In genomic region chr16:57805176-57805575, GRCh38 we compare ENCODE assay signal across 17 cellular contexts. TPM values are rescaled to one million over a fixed set of nuclear protein-coding genes. Genes with fewer than 3 reads are reported as not detected.
DNase-seq lines count a peak whose midpoint lies in the region; ATAC-seq and TF ChIP-seq lines count a peak whose summit lies in the region.
"Had no signal": no experiment of that assay in that cellular context is flagged by ENCODE, and none has a peak within 500 bp of the region (broad histone marks: within the 10 kb centered on the region; RNA-seq: fewer than 3 reads in every experiment).

No MANE protein-coding gene starts in this region.

- intact Hi-C loops in A673 (cut with micrococcal nuclease; ENCODE audit: unreplicated experiment) (no loop called here), esophagus muscularis mucosa (cut with DNase I) (loop anchor here (5.0 kb wide), 1 partner anchor 48 kb away; no protein-coding TSS in a partner anchor), sigmoid colon (cut with DNase I) (loop anchor here (10.0 kb wide), 1 partner anchor 320 kb away; the partner anchor contains the start of gene CFAP20)

- CTCF ChIA-PET in A673 (lab: Charles Lee): interaction anchor here (0.8 kb wide), 1 partner anchor 58 kb away, joined by 5 read pairs; no protein-coding TSS in a partner anchor
- CTCF ChIA-PET in RWPE1 (lab: Yijun Ruan, JAX): interaction anchor here (0.6 kb wide), 1 partner anchor 12 kb away, joined by 7 read pairs; no protein-coding TSS in a partner anchor

- H3K4me1 ChIP-seq in A673 (ENCODE audit: insufficient read depth, low read length, poor library complexity, severe bottlenecking) (peaks cover 77% of the 10 kb centered on the region), esophagus muscularis mucosa (peaks cover 52 to 69% (median 65%) of the 10 kb centered on the region in 4 donors), sigmoid colon (peaks cover 0 to 65% (median 60%) of the 10 kb centered on the region in 4 donors)

- POLR2A ChIA-PET in A673 (lab: Charles Lee; ENCODE audit: low non-redundant PET) (no interaction called here), RWPE1 (lab: Yijun Ruan, JAX; ENCODE audit: low non-redundant PET) (no interaction called here)

- no peaks in the 10 kb centered on the region for H3K27me3 ChIP-seq in A673 (replicated peaks; ENCODE audit: insufficient read depth, low read depth, low read length, poor library complexity)
- H3K27me3 ChIP-seq in esophagus muscularis mucosa: no peaks in the 10 kb centered on the region
- no peaks in the 10 kb centered on the region for H3K27me3 ChIP-seq in sigmoid colon

- H3K4me3 ChIP-seq in A673 (ENCODE audit: low read depth, low read length, poor library complexity, severe bottlenecking) (no peak overlapping the region), esophagus muscularis mucosa (no peak overlapping the region), sigmoid colon (no peak overlapping the region)
- H3K4me3 ChIP-seq: HAP-1 had no signal

- no peak for ATAC-seq in HG03432 (IDR thresholded peaks at IDR 0.05; ENCODE audit: unreplicated experiment)
- ATAC-seq: PC-3 had no signal

- TF ChIP-seq EP300 in esophagus muscularis mucosa (IDR thresholded peaks at IDR 0.05) (no peak), sigmoid colon (IDR thresholded peaks at IDR 0.05) (no peak)

- no peak for DNase-seq in A673 (ENCODE audit: low spot score)
- DNase-seq in RWPE1 (ENCODE audit: low spot score): no peak
- DNase-seq in esophagus muscularis mucosa (ENCODE audit: extremely low spot score): no peak
- no peak for DNase-seq in sigmoid colon
- no peak for DNase-seq in NCI-H1694 treated with DMSO at 0.1 percent for 48 hours (lab: John Stamatoyannopoulos, UW)
- DNase-seq in SHP77 (lab: John Stamatoyannopoulos, UW): no peak
- DNase-seq: ACHN; AML-193; CD4-positive, CD25-positive, alpha-beta regulatory T cell; KG1; NCI-H1436; NCI-H2081; NCI-H510A treated with DMSO at 0.1 percent for 48 hours; NCI-H82; PC-3 had no signal

- 79% methylated on average over 6 of the region's 6 CpGs for WGBS in esophagus muscularis mucosa
- WGBS in sigmoid colon, 2 donors: 53 to 79% methylated on average over 6 of the region's 6 CpGs

- TF ChIP-seq CTCF in A673 (conservative IDR thresholded peaks at IDR 0.05; ENCODE audit: low read depth, low read length) (no peak), RWPE1 (conservative IDR thresholded peaks at IDR 0.05; ENCODE audit: low read depth) (no peak), esophagus muscularis mucosa (IDR thresholded peaks at IDR 0.05) (no peak), sigmoid colon (IDR thresholded peaks at IDR 0.05) (no peak)

- H3K27ac ChIP-seq in A673 (ENCODE audit: low read depth, low read length, poor library complexity, severe bottlenecking): peak overlapping the region; percentile 7
- peak overlapping the region; percentile 97 for H3K27ac ChIP-seq in RWPE1
- H3K27ac ChIP-seq in esophagus muscularis mucosa (replicated peaks in 1 of 4): peak overlapping the region; percentile 83 to 90 (median 88)
- peak overlapping the region; percentile 83 to 92 (median 84) for H3K27ac ChIP-seq in sigmoid colon

- TF ChIP-seq POLR2A in esophagus muscularis mucosa (IDR thresholded peaks at IDR 0.05; ENCODE audit: low read depth) (no peak), sigmoid colon (IDR thresholded peaks at IDR 0.05) (no peak)

- H3K9me3 ChIP-seq in A673 (ENCODE audit: low read depth, low read length, poor library complexity, severe bottlenecking) (no peaks in the 10 kb centered on the region), esophagus muscularis mucosa (no peaks in the 10 kb centered on the region), sigmoid colon (no peaks in the 10 kb centered on the region)
- H3K9me3 ChIP-seq: HAP-1 had no signal

- BruUV-seq in A673 (replicated peaks; lab: Mats Ljungman, UMichigan): no TSS peak

- H3K36me3 ChIP-seq in A673 (ENCODE audit: insufficient read depth, low read length, poor library complexity, severe bottlenecking) (no peaks in the 10 kb centered on the region), esophagus muscularis mucosa (no peaks in the 10 kb centered on the region), sigmoid colon (no peaks in the 10 kb centered on the region)
- H3K36me3 ChIP-seq: HAP-1 had no signal

RNA-seq across cellular contexts. Expression of gene KIFC3, which starts 2.9 kb away (rescaled TPM):
- 198 and 201 TPM in 2 replicates for total RNA-seq in A673 (2021)
- 10 to 100 TPM; 28.2 to 76.8 (median 46.6) TPM for total RNA-seq in esophagus muscularis mucosa
- total RNA-seq in sigmoid colon: 10 to 100 TPM; 10.0 to 31.2 (median 21.6) TPM
- 1 to 10 TPM; 2.5 to 7.2 (median 6.4) TPM for polyA plus RNA-seq in sigmoid colon
- polyA plus RNA-seq: CD4-positive, CD25-positive, alpha-beta regulatory T cell had no signal

Comparison
In these comparisons a context has a peak if more than half of its experiments do, and no peak if none do; other contexts are left out.
1. H3K27ac ChIP-seq: peak in every context shown above with its lines; median percentile 97 in RWPE1; 88 in esophagus muscularis mucosa; 84 in sigmoid colon; 7 in A673.